ENCODE assay signal across 8 cellular contexts in the genomic region with DNA sequence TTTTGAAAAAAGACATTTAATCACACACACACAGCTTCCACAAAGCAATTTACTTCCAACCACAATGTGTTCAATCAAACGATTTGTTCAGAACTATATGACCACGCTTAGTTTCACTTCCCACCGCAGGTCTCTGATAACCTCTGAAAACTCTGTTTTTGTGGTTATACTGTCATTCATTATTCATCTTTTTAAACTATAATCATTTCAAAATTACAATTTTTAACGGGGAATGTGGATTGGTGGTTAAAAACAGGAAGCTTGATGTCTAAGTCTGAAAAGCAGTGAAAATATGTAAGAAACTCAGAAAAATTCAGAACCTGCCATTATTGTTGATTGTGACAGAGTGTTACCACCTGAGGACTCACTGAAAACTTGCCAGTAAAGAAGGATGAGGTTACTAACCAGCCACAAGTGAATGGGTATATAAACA. TPM values are rescaled to one million over a fixed set of nuclear protein-coding genes. Genes with fewer than 3 reads are reported as not detected.
DNase-seq lines count a peak whose midpoint lies in the region; ATAC-seq and TF ChIP-seq lines count a peak whose summit lies in the region.

No MANE protein-coding gene starts in this region.

- H2AFZ ChIP-seq in SK-N-SH (ENCODE audit: low read depth) (peak overlapping the region; percentile 47; the same call in 1 of the 2 replicates), KMS-11 (ENCODE audit: low read depth) (no peak overlapping the region)

- no peaks in the 10 kb centered on the region for H3F3A ChIP-seq in SK-N-SH (replicated peaks; ENCODE audit: insufficient read depth)

- H3K27me3 ChIP-seq in SK-N-SH (ENCODE audit: insufficient read depth) (peaks cover 4% of the 10 kb centered on the region; the same call in 1 of the 2 replicates), KMS-11 (ENCODE audit: insufficient read depth, low read depth) (peaks cover 90% of the 10 kb centered on the region), heart right ventricle (peaks cover 0 to 90% (median 16%) of the 10 kb centered on the region in 7 donors), testis (no peaks in the 10 kb centered on the region), BE2C (peaks cover 12% of the 10 kb centered on the region)

- TF ChIP-seq RAD21 in SK-N-SH (IDR thresholded peaks at IDR 0.05; ENCODE audit: low read length): no peak

- H3K79me2 ChIP-seq in SK-N-SH (ENCODE audit: insufficient read depth) (no peaks in the 10 kb centered on the region), KMS-11 (ENCODE audit: insufficient read depth, low read depth) (no peaks in the 10 kb centered on the region)

- TF ChIP-seq CTCF in SK-N-SH (IDR thresholded peaks at IDR 0.05) (no peak), KMS-11 (conservative IDR thresholded peaks at IDR 0.05; ENCODE audit: low read depth, low read length) (no peak), heart right ventricle (IDR thresholded peaks at IDR 0.05) (no peak), testis (IDR thresholded peaks at IDR 0.05) (no peak), BE2C (IDR thresholded peaks at IDR 0.05; ENCODE audit: low read depth, low read length) (no peak)

- H3K36me3 Mint-ChIP-seq in activated T-cell treated with anti-CD3 and anti-CD28 coated beads, Interleukin-2, amount 50 U/mL, for 72 hours (ENCODE audit: insufficient read depth in 2 of 2): no peaks in the 10 kb centered on the region

- H3K4me3 Mint-ChIP-seq in activated T-cell treated with anti-CD3 and anti-CD28 coated beads, Interleukin-2, amount 50 U/mL, for 72 hours: peak overlapping the region in 1 of 2 donors; percentile 7

- no peak overlapping the region for H3K9ac ChIP-seq in SK-N-SH
- H3K9ac ChIP-seq in KMS-11: no peak overlapping the region

- POLR2A ChIA-PET in SK-N-SH (lab: Yijun Ruan, JAX): no interaction called here

- no peak overlapping the region for H3K4me2 ChIP-seq in SK-N-SH
- H3K4me2 ChIP-seq in KMS-11: peak overlapping the region; percentile 35; the same call in 1 of the 2 replicates

- intact Hi-C loops in heart right ventricle (cut with DNase I) (no loop called here), testis (cut with DNase I; ENCODE audit: low total_unique reads) (no loop called here)

- H3K27ac ChIP-seq in SK-N-SH (ENCODE audit: low read depth in 2 of 2, low read length in 1 of 2): no peak overlapping the region
- no peak overlapping the region for H3K27ac ChIP-seq in KMS-11
- no peak overlapping the region for H3K27ac ChIP-seq in heart right ventricle
- no peak overlapping the region for H3K27ac ChIP-seq in testis

- peaks cover 25% of the 10 kb centered on the region for H3K4me1 Mint-ChIP-seq in activated T-cell treated with anti-CD3 and anti-CD28 coated beads, Interleukin-2, amount 50 U/mL, for 72 hours (ENCODE audit: low read depth)

- H3K9me2 ChIP-seq in SK-N-SH: no peaks in the 10 kb centered on the region

- H3K36me3 ChIP-seq in SK-N-SH (replicated peaks in 1 of 2; ENCODE audit: control insufficient read depth in 1 of 2, insufficient read depth in 2 of 2, low read length in 1 of 2) (no peaks in the 10 kb centered on the region), KMS-11 (ENCODE audit: insufficient read depth) (no peaks in the 10 kb centered on the region), heart right ventricle (no peaks in the 10 kb centered on the region), testis (ENCODE audit: low read depth, missing control alignments) (no peaks in the 10 kb centered on the region), BE2C (no peaks in the 10 kb centered on the region)

- H3K9me3 ChIP-seq in SK-N-SH (no peaks in the 10 kb centered on the region), heart right ventricle (no peaks in the 10 kb centered on the region), testis (no peaks in the 10 kb centered on the region), BE2C (no peaks in the 10 kb centered on the region)

- peak overlapping the region; percentile 33 for H3K27ac Mint-ChIP-seq in activated T-cell treated with anti-CD3 and anti-CD28 coated beads, Interleukin-2, amount 50 U/mL, for 72 hours

- H3K4me1 ChIP-seq in SK-N-SH (ENCODE audit: control insufficient read depth in 1 of 2, insufficient read depth in 2 of 2, low read depth in 1 of 2, low read length in 1 of 2) (no peaks in the 10 kb centered on the region), KMS-11 (ENCODE audit: low read depth, poor library complexity, severe bottlenecking) (peaks cover 23% of the 10 kb centered on the region), heart right ventricle (no peaks in the 10 kb centered on the region), testis (no peaks in the 10 kb centered on the region), BE2C (peaks cover 7% of the 10 kb centered on the region; the same call in 1 of the 2 replicates)

- CTCF ChIA-PET in SK-N-SH (lab: Yijun Ruan, JAX): interaction anchor here (1.6 kb wide), 1 partner anchor 41 kb away, joined by 3 read pairs; no protein-coding TSS in a partner anchor

- no peak for TF ChIP-seq POLR2A in testis (IDR thresholded peaks at IDR 0.05)

- no peak for ATAC-seq in SK-N-SH treated with all-trans-retinoic acid at 6 μM for 48 hours
- ATAC-seq in activated T-cell treated with anti-CD3 and anti-CD28 coated beads, Interleukin-2, amount 50 U/mL, for 72 hours (replicated peaks in 1 of 2): peak; percentile 92 to 94
- no peak for ATAC-seq in heart right ventricle

- H3K9me3 Mint-ChIP-seq in activated T-cell treated with anti-CD3 and anti-CD28 coated beads, Interleukin-2, amount 50 U/mL, for 72 hours: no peaks in the 10 kb centered on the region

- no peak for TF ChIP-seq EP300 in SK-N-SH (IDR thresholded peaks at IDR 0.05; ENCODE audit: borderline replicate concordance in 1 of 2, low read depth in 1 of 2, low read length in 1 of 2)

- no peak overlapping the region for H3K4me3 ChIP-seq in SK-N-SH (ENCODE audit: low read depth in 2 of 2, low read length in 1 of 2)
- H3K4me3 ChIP-seq in KMS-11 (IDR thresholded peaks at IDR 0.05; ENCODE audit: insufficient read depth, low read depth, low read length): no peak overlapping the region
- no peak overlapping the region for H3K4me3 ChIP-seq in heart right ventricle
- H3K4me3 ChIP-seq in testis: no peak overlapping the region
- H3K4me3 ChIP-seq in BE2C (ENCODE audit: low read depth, low read length): no peak overlapping the region

- WGBS in SK-N-SH (ENCODE audit: low lambda C conversion rate): 32% methylated on average over 4 of the region's 4 CpGs
- 75 to 89% methylated on average over 4 of the region's 4 CpGs for WGBS in heart right ventricle, 2 donors
- 73 to 77% methylated on average over 4 of the region's 4 CpGs for WGBS in testis, 2 donors

- H4K20me1 ChIP-seq in SK-N-SH (ENCODE audit: insufficient read depth): no peaks in the 10 kb centered on the region
- H4K20me1 ChIP-seq in KMS-11 (ENCODE audit: insufficient read depth): no peaks in the 10 kb centered on the region

- DNase-seq in SK-N-SH: no peak
- DNase-seq in activated T-cell treated with anti-CD3 and anti-CD28 coated beads, Interleukin-2, amount 50 U/mL, for 72 hours: peak; percentile 79 to 83
- DNase-seq in stimulated activated CD8-positive, alpha-beta memory T cell treated with anti-CD3 and anti-CD28 coated beads, Interleukin-7, amount 100 ng/mL, for 4 hours (ENCODE audit: low read depth in 2 of 2): peak; percentile 4 to 40
- no peak for DNase-seq in heart right ventricle
- no peak for DNase-seq in testis
- no peak for DNase-seq in BE2C

- H3K27me3 Mint-ChIP-seq in activated T-cell treated with anti-CD3 and anti-CD28 coated beads, Interleukin-2, amount 50 U/mL, for 72 hours (ENCODE audit: low read depth): peaks cover 85% of the 10 kb centered on the region

TF ChIP-seq in SK-N-SH, 30 proteins besides CTCF, POLR2A, EP300 and RAD21 (continues in another document):
- TF ChIP-seq, protein P1, sequence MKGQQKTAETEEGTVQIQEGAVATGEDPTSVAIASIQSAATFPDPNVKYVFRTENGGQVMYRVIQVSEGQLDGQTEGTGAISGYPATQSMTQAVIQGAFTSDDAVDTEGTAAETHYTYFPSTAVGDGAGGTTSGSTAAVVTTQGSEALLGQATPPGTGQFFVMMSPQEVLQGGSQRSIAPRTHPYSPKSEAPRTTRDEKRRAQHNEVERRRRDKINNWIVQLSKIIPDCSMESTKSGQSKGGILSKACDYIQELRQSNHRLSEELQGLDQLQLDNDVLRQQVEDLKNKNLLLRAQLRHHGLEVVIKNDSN (IDR thresholded peaks at IDR 0.05; ENCODE audit: borderline replicate concordance, low read depth): no peak
- peak; percentile 19; the same call in 1 of the 2 replicates for TF ChIP-seq TCF12 (IDR thresholded peaks at IDR 0.05)

TF ChIP-seq in SK-N-SH treated with all-trans-retinoic acid at 6 μM for 48 hours, 23 proteins besides CTCF, POLR2A, EP300 and RAD21 (continues in another document):
- TF ChIP-seq ZNF70 (CRISPR knock-in tag; IDR thresholded peaks at IDR 0.05) (no peak), ZNF565 (CRISPR knock-in tag; conservative IDR thresholded peaks at IDR 0.05; ENCODE audit: low read depth) (no peak), GLIS3 (CRISPR knock-in tag; IDR thresholded peaks at IDR 0.05) (no peak), ESRRG (CRISPR knock-in tag; IDR thresholded peaks at IDR 0.05) (no peak), BACH2 (CRISPR knock-in tag; IDR thresholded peaks at IDR 0.05; ENCODE audit: borderline replicate concordance) (no peak), ZNF8 (CRISPR knock-in tag; IDR thresholded peaks at IDR 0.05) (no peak), TCF4 (CRISPR knock-in tag; IDR thresholded peaks at IDR 0.05; ENCODE audit: borderline replicate concordance) (no peak), ZFP3 (CRISPR knock-in tag; IDR thresholded peaks at IDR 0.05) (no peak), ZFP30 (CRISPR knock-in tag; IDR thresholded peaks at IDR 0.05) (no peak)

RNA-seq across cellular contexts. Expression of a gene that starts 12.7 kb away (rescaled TPM):
- polyA plus RNA-seq in SK-N-SH (2012; rRNA removed): not detected in 2 replicates
- not detected in 2 replicates for polyA plus RNA-seq in SK-N-SH (2012; cell fraction: cytosol; rRNA removed)
- not detected in 2 replicates for polyA plus RNA-seq in SK-N-SH (2012; cell fraction: nucleus; rRNA removed)
- not detected for total RNA-seq in activated T-cell treated with anti-CD3 and anti-CD28 coated beads, Interleukin-2, amount 50 U/mL, for 72 hours
- total RNA-seq in heart right ventricle: not detected
- not detected for polyA plus RNA-seq in heart right ventricle
- total RNA-seq in testis: not detected
- not detected for polyA plus RNA-seq in testis (ENCODE audit: insufficient read depth, low read depth, low replicate concordance)
- polyA plus RNA-seq in BE2C (2012; ENCODE audit: insufficient read depth, insufficient read length, low read depth): not detected

RNA-seq across cellular contexts. Expression of a gene that starts 39.9 kb away (rescaled TPM):
- polyA plus RNA-seq in SK-N-SH (2012; rRNA removed) (7.6 and 8.9 TPM in 2 replicates), heart right ventricle (under 1 TPM in 1 of 2 donors, not detected in 1; 0.03 TPM), testis (ENCODE audit: insufficient read depth, low read depth, low replicate concordance) (1.1 TPM)
- polyA plus RNA-seq in SK-N-SH (2012; cell fraction: cytosol; rRNA removed): 5.8 and 6.6 TPM in 2 replicates
- 4.3 and 4.4 TPM in 2 replicates for polyA plus RNA-seq in SK-N-SH (2012; cell fraction: nucleus; rRNA removed)
- not detected for total RNA-seq in activated T-cell treated with anti-CD3 and anti-CD28 coated beads, Interleukin-2, amount 50 U/mL, for 72 hours
- total RNA-seq in heart right ventricle (not detected), testis (1 to 10 TPM; 1.7 to 2.7 TPM)
- not detected for polyA plus RNA-seq in BE2C (2012; ENCODE audit: insufficient read depth, insufficient read length, low read depth)

Comparison
In these comparisons a context has a peak if more than half of its experiments do, and no peak if none do; other contexts are left out.
1. DNase-seq: peak in activated T-cell treated with anti-CD3 and anti-CD28 coated beads, Interleukin-2, amount 50 U/mL, for 72 hours (2 of 2) and stimulated activated CD8-positive, alpha-beta memory T cell treated with anti-CD3 and anti-CD28 coated beads, Interleukin-7, amount 100 ng/mL, for 4 hours (2 of 2); none in SK-N-SH (single experiment), heart right ventricle (0 of 2), testis (single experiment) and BE2C (single experiment).
2. ATAC-seq: peak in activated T-cell treated with anti-CD3 and anti-CD28 coated beads, Interleukin-2, amount 50 U/mL, for 72 hours (2 of 2); none in SK-N-SH treated with all-trans-retinoic acid at 6 μM for 48 hours (single experiment) and heart right ventricle (0 of 8).